8 cellular contexts compared by ENCODE assay signal in the genomic region with DNA sequence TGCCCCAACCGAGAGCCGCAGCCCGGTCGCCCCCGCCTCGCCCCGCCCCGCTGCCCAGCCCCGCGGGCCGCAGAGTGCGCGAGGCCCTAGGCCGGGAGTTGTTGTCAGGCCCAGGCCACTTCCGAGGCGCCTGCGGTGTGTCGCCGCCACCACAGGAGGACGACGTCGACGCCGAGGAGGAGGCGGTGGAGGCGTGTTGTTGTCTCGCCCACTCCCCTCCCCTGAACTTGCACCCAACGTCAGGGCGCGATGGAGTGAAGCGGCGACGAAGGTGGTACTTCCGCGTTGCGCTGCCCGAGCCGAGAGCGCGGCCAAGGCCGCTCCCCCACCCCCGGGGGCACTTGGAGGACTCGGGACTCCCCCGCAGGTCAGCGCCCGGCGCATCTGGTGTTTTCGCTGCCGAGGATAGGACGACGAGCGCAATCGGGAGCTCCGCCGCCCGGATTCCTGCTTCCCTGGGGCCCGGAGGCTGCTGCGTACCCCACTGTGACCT. TPM values are rescaled to one million over a fixed set of nuclear protein-coding genes. Genes with fewer than 3 reads are reported as not detected.
A peak's percentile ranks its signal among the peaks of the same experiment; 100 is the strongest.
DNase-seq lines count a peak whose midpoint lies in the region; ATAC-seq and TF ChIP-seq lines count a peak whose summit lies in the region.

A gene (plus strand): TSS at position 277 of the 493 bp plus-strand sequence. CDS start 386 bp downstream, outside the sequence.

- H3K27me3 ChIP-seq in endocrine pancreas (ENCODE audit: control insufficient read depth, insufficient read depth, low read length), result no peaks in the 10 kb centered on the region

- H3K4me1 ChIP-seq in endocrine pancreas (ENCODE audit: control insufficient read depth, insufficient read depth, low read length), result peaks cover 12% of the 10 kb centered on the region
- peaks cover 4% of the 10 kb centered on the region for H3K4me1 ChIP-seq in mesodermal cell (ENCODE audit: control insufficient read depth, insufficient read depth, low read length, poor library complexity, severe bottlenecking)

- H3K4me3 ChIP-seq in endocrine pancreas (ENCODE audit: control insufficient read depth, insufficient read depth, low read length) (peak within 1 kb of the TSS; percentile 91), mesodermal cell (ENCODE audit: extremely low read depth, insufficient read depth, low read length, poor library complexity, severe bottlenecking) (peak within 1 kb of the TSS; percentile 90)

- peak; percentile 31 for ATAC-seq in HG03457 (IDR thresholded peaks at IDR 0.05; ENCODE audit: unreplicated experiment)

- H3K36me3 ChIP-seq in endocrine pancreas (ENCODE audit: control insufficient read depth, insufficient read depth, low read length) (no peaks in the 10 kb centered on the region), mesodermal cell (ENCODE audit: control insufficient read depth, insufficient read depth, low read length) (peaks cover 4% of the 10 kb centered on the region)

- WGBS in mesodermal cell (ENCODE audit: insufficient coverage in 2 of 2), 2 experiments, result 0% methylated on average over 27 to 56 of the region's 58 CpGs

- TF ChIP-seq CTCF in C4-2B (conservative IDR thresholded peaks at IDR 0.05), result no peak; the same call in 1 of the 2 replicates

- H3K27ac ChIP-seq in C4-2B, result peak within 1 kb of the TSS; percentile 95
- H3K27ac ChIP-seq in mesodermal cell (ENCODE audit: low read depth, low read length, severe bottlenecking), result peak within 1 kb of the TSS; percentile 97

- DNase-seq in GM19240 (ENCODE audit: insufficient read length, low spot score) (peak; percentile 34), NOMO-1 (lab: John Stamatoyannopoulos, UW; ENCODE audit: unreplicated experiment in 2 of 2) (peak; percentile 61 to 79)
- peak; percentile 76 to 86 for DNase-seq in activated CD8-positive, alpha-beta memory T cell treated with anti-CD3 and anti-CD28 coated beads for 4 hours (ENCODE audit: low read depth in 2 of 2)
- DNase-seq in stimulated activated CD8-positive, alpha-beta memory T cell treated with anti-CD3 and anti-CD28 coated beads, Interleukin-15, amount 100 ng/mL, for 4 hours (ENCODE audit: low read depth in 2 of 2), result peak; percentile 81 to 83

- no peaks in the 10 kb centered on the region for H3K9me3 ChIP-seq in endocrine pancreas (ENCODE audit: control insufficient read depth, low read length)
- no peaks in the 10 kb centered on the region for H3K9me3 ChIP-seq in mesodermal cell (ENCODE audit: control insufficient read depth, low read length)

- H3K9ac ChIP-seq in endocrine pancreas (ENCODE audit: control insufficient read depth, insufficient read depth, low read length), result peak within 1 kb of the TSS; percentile 97

RNA-seq across cellular contexts. Expression of the gene that starts here (rescaled TPM):
- 32.5 TPM for polyA plus RNA-seq in mesodermal cell (2013, experiment 1 of 2)
- 35.1 TPM for polyA plus RNA-seq in mesodermal cell (2013, experiment 2 of 2)

Comparison
In these comparisons a context has a peak if more than half of its experiments do, and no peak if none do; other contexts are left out.
1. Peak in every context shown above with its lines: DNase-seq, ATAC-seq, H3K4me3 ChIP-seq and H3K27ac ChIP-seq.